Comparison of ENCODE assay signal across 8 cellular contexts in genomic region chr19:37172368-37173366, GRCh38. TPM values are rescaled to one million over a fixed set of nuclear protein-coding genes. Genes with fewer than 3 reads are reported as not detected.
DNase-seq lines count a peak whose midpoint lies in the region; ATAC-seq and TF ChIP-seq lines count a peak whose summit lies in the region.

Gene ZNF585A (minus strand): TSS chr19:37172695. CDS start chr19:37169910, 2,785 bp downstream.

- no peaks in the 10 kb centered on the region for H3K27me3 ChIP-seq in PC-3 (ENCODE audit: low read length)

- H3K4me1 Mint-ChIP-seq in activated T-helper 1 cell treated with anti-CD3 and anti-CD28 coated beads, Interleukin-12 subunit alpha, Interleukin-12 subunit beta, Interleukin-2, Interleukin-4 antibody, amounts not matched to agents 30 ng/mL and 10 ng/mL and 1 ng/mL, durations not matched to agents 14 hours and 24 hours and 36 hours (ENCODE audit: low read depth) = no peaks in the 10 kb centered on the region

- no peaks in the 10 kb centered on the region for H3K36me3 ChIP-seq in PC-3 (ENCODE audit: low read depth, low read length)

- H2AFZ ChIP-seq in PC-3 (ENCODE audit: low read length) = no peak within 1 kb of the TSS

- POLR2A ChIA-PET in PC-3 (lab: Charles Lee; ENCODE audit: unreplicated experiment) = no interaction called here

- no peaks in the 10 kb centered on the region for H3F3A ChIP-seq in PC-3 (ENCODE audit: low read length, unreplicated experiment)

- BruUV-seq in PC-3 (replicated peaks; lab: Mats Ljungman, UMichigan) = no TSS peak

- TF ChIP-seq CTCF in PC-3 (conservative IDR thresholded peaks at IDR 0.05; ENCODE audit: low read depth, low read length) = no peak

- CTCF ChIA-PET in PC-3 (lab: Charles Lee) = no interaction called here

- no peaks in the 10 kb centered on the region for H3K9me2 ChIP-seq in PC-3 (replicated peaks; ENCODE audit: low read length)

- H3K27ac Mint-ChIP-seq in activated T-helper 1 cell treated with anti-CD3 and anti-CD28 coated beads, Interleukin-12 subunit alpha, Interleukin-12 subunit beta, Interleukin-2, Interleukin-4 antibody, amounts not matched to agents 30 ng/mL and 10 ng/mL and 1 ng/mL, durations not matched to agents 14 hours and 24 hours and 36 hours = no peak within 1 kb of the TSS

- no peaks in the 10 kb centered on the region for H3K79me2 ChIP-seq in PC-3 (ENCODE audit: low read length)

- peaks cover 12% of the 10 kb centered on the region for H3K36me3 Mint-ChIP-seq in activated T-helper 1 cell treated with anti-CD3 and anti-CD28 coated beads, Interleukin-12 subunit alpha, Interleukin-12 subunit beta, Interleukin-2, Interleukin-4 antibody, amounts not matched to agents 30 ng/mL and 10 ng/mL and 1 ng/mL, durations not matched to agents 14 hours and 24 hours and 36 hours (ENCODE audit: low read depth)

- intact Hi-C loops in PC-3 (cut with micrococcal nuclease) = no loop called here
- intact Hi-C loops in activated T-helper 1 cell treated with anti-CD3 and anti-CD28 coated beads, Interleukin-12 subunit alpha, Interleukin-12 subunit beta, Interleukin-2, Interleukin-4 antibody, amounts not matched to agents 30 ng/mL and 10 ng/mL and 1 ng/mL, durations not matched to agents 14 hours and 24 hours and 36 hours (cut with micrococcal nuclease) = loop anchor here (1.0 to 5.0 kb wide), 12 partner anchors 38 to 958 kb away; partner anchors contain the start of genes ZNF260, ZNF420, ZNF527 and ZNF540

- H3K9me3 Mint-ChIP-seq in activated T-helper 1 cell treated with anti-CD3 and anti-CD28 coated beads, Interleukin-12 subunit alpha, Interleukin-12 subunit beta, Interleukin-2, Interleukin-4 antibody, amounts not matched to agents 30 ng/mL and 10 ng/mL and 1 ng/mL, durations not matched to agents 14 hours and 24 hours and 36 hours = peaks cover 51% of the 10 kb centered on the region

- H3K4me3 ChIP-seq in PC-3 (ENCODE audit: low read length) = peak within 1 kb of the TSS; percentile 49

- ATAC-seq in GM21717 (IDR thresholded peaks at IDR 0.05; ENCODE audit: unreplicated experiment) (peak; percentile 86), PC-3 (peak; percentile 64)

- no peaks in the 10 kb centered on the region for H4K20me1 ChIP-seq in PC-3 (ENCODE audit: low read length)

- H3K9me3 ChIP-seq in PC-3 (ENCODE audit: low read length) = 0 out of 2 replicates have a peak, but pooled peaks cover 4% of the 10 kb centered on the region

- H3K4me2 ChIP-seq in PC-3 (ENCODE audit: low read length) = no peak within 1 kb of the TSS

- H3K27ac ChIP-seq in PC-3 (ENCODE audit: low read length) = no peak within 1 kb of the TSS

- H3K27me3 Mint-ChIP-seq in activated T-helper 1 cell treated with anti-CD3 and anti-CD28 coated beads, Interleukin-12 subunit alpha, Interleukin-12 subunit beta, Interleukin-2, Interleukin-4 antibody, amounts not matched to agents 30 ng/mL and 10 ng/mL and 1 ng/mL, durations not matched to agents 14 hours and 24 hours and 36 hours (ENCODE audit: insufficient read depth) = no peaks in the 10 kb centered on the region

- peak; percentile 97 for DNase-seq in DMS79 (lab: John Stamatoyannopoulos, UW)
- peak; percentile 96 for DNase-seq in KBM-7
- peak; percentile 28 for DNase-seq in PC-3
- DNase-seq in activated T-helper 1 cell treated with anti-CD3 and anti-CD28 coated beads, Interleukin-12 subunit alpha, Interleukin-12 subunit beta, Interleukin-2, Interleukin-4 antibody, amounts not matched to agents 30 ng/mL and 10 ng/mL and 1 ng/mL, durations not matched to agents 14 hours and 24 hours and 36 hours (ENCODE audit: low spot score) = peak; percentile 74
- peak; percentile 97 for DNase-seq in fibroblast of gingiva (ENCODE audit: low read depth)
- peak; percentile 98 for DNase-seq in myocyte (ENCODE audit: low read depth)
- peak; percentile 76 for DNase-seq in stimulated activated CD8-positive, alpha-beta memory T cell treated with anti-CD3 and anti-CD28 coated beads, Interleukin-7, amount 100 ng/mL, for 24 hours (ENCODE audit: low read depth)

- no peaks in the 10 kb centered on the region for H3K4me1 ChIP-seq in PC-3 (ENCODE audit: insufficient read depth, low read length)

- no peak within 1 kb of the TSS for H3K4me3 Mint-ChIP-seq in activated T-helper 1 cell treated with anti-CD3 and anti-CD28 coated beads, Interleukin-12 subunit alpha, Interleukin-12 subunit beta, Interleukin-2, Interleukin-4 antibody, amounts not matched to agents 30 ng/mL and 10 ng/mL and 1 ng/mL, durations not matched to agents 14 hours and 24 hours and 36 hours

- H3K9ac ChIP-seq in PC-3 (ENCODE audit: low read length) = no peak within 1 kb of the TSS

- in situ Hi-C loops in KBM-7 (cut with MboI; ENCODE audit: low pct_unique_long_range_greater_than_20kb, low sequenced_read_pairs) = no loop called here

RNA-seq across cellular contexts. Expression of gene ZNF585A, which starts in this region (rescaled TPM):
- 0.29 TPM in 1 of 2 replicates, not detected in the other for total RNA-seq in PC-3 (2014; rRNA removed)
- 1.2 and 2.6 TPM in 2 replicates for total RNA-seq in activated T-helper 1 cell treated with anti-CD3 and anti-CD28 coated beads, Interleukin-12 subunit alpha, Interleukin-12 subunit beta, Interleukin-2, Interleukin-4 antibody, amounts not matched to agents 30 ng/mL and 10 ng/mL and 1 ng/mL, durations not matched to agents 14 hours and 24 hours and 36 hours
- 8.5 and 14.9 TPM in 2 replicates for total RNA-seq in myocyte
- 7.8 TPM for polyA plus RNA-seq in myocyte (2012)

Comparison
In these comparisons a context has a peak if more than half of its experiments do, and no peak if none do; other contexts are left out.
1. Peak in DNase-seq, ATAC-seq and H3K4me3 ChIP-seq in PC-3; RNA of the gene not detected or under 1 TPM.
2. DNase-seq: peak in every context shown above with its lines; median percentile 98 in myocyte; 97 in DMS79; 97 in fibroblast of gingiva; 96 in KBM-7; 76 in stimulated activated CD8-positive, alpha-beta memory T cell treated with anti-CD3 and anti-CD28 coated beads, Interleukin-7, amount 100 ng/mL, for 24 hours; 74 in activated T-helper 1 cell treated with anti-CD3 and anti-CD28 coated beads, Interleukin-12 subunit alpha, Interleukin-12 subunit beta, Interleukin-2, Interleukin-4 antibody, amounts not matched to agents 30 ng/mL and 10 ng/mL and 1 ng/mL, durations not matched to agents 14 hours and 24 hours and 36 hours; 28 in PC-3.